8 cellular contexts compared by ENCODE assay signal in genomic region chr6:36123270-36124139, GRCh38. TPM values are rescaled to one million over a fixed set of nuclear protein-coding genes. Genes with fewer than 3 reads are reported as not detected.
DNase-seq lines count a peak whose midpoint lies in the region; ATAC-seq and TF ChIP-seq lines count a peak whose summit lies in the region.

No MANE protein-coding gene starts in this region.

- H3K9me3 Mint-ChIP-seq in activated CD4-positive, alpha-beta T cell treated with anti-CD3 and anti-CD28 coated beads, Interleukin-2, amount 10 ng/mL, durations not matched to agents 24 days and 14 days: no peaks in the 10 kb centered on the region

- no peak overlapping the region for H3K9ac ChIP-seq in colonic mucosa (ENCODE audit: low read depth in 2 of 2, low read length in 2 of 2)

- no peak overlapping the region for H3K27ac ChIP-seq in colonic mucosa
- H3K27ac ChIP-seq in lower lobe of right lung: peak overlapping the region; percentile 49

- H3K27me3 Mint-ChIP-seq in activated CD4-positive, alpha-beta T cell treated with anti-CD3 and anti-CD28 coated beads, Interleukin-2, amount 10 ng/mL, durations not matched to agents 24 days and 14 days: no peaks in the 10 kb centered on the region

- peak overlapping the region; percentile 79 for H3K27ac Mint-ChIP-seq in activated CD4-positive, alpha-beta T cell treated with anti-CD3 and anti-CD28 coated beads, Interleukin-2, amount 10 ng/mL, durations not matched to agents 24 days and 14 days

- no peaks in the 10 kb centered on the region for H3K36me3 ChIP-seq in colonic mucosa
- H3K36me3 ChIP-seq in lower lobe of right lung: no peaks in the 10 kb centered on the region

- ATAC-seq in HG03135 (IDR thresholded peaks at IDR 0.05; ENCODE audit: unreplicated experiment) (peak; percentile 66), lower lobe of right lung (peak; percentile 74 to 86)

- H3K4me1 Mint-ChIP-seq in activated CD4-positive, alpha-beta T cell treated with anti-CD3 and anti-CD28 coated beads, Interleukin-2, amount 10 ng/mL, durations not matched to agents 24 days and 14 days: peaks cover 72% of the 10 kb centered on the region

- peaks cover 4% of the 10 kb centered on the region for H3K4me1 ChIP-seq in colonic mucosa
- H3K4me1 ChIP-seq in lower lobe of right lung: peaks cover 51% of the 10 kb centered on the region

- DNase-seq in NCI-H1417 (lab: John Stamatoyannopoulos, UW): peak; percentile 65 to 78 (median 69)
- no peak for DNase-seq in NCI-H1417 treated with DMSO at 0.1 percent for 48 hours (lab: John Stamatoyannopoulos, UW)
- DNase-seq in NCI-H510A treated with DMSO at 0.1 percent for 48 hours (lab: John Stamatoyannopoulos, UW): peak; percentile 74
- peak; percentile 97 for DNase-seq in activated CD4-positive, alpha-beta T cell treated with anti-CD3 and anti-CD28 coated beads, Interleukin-2, amount 10 ng/mL, durations not matched to agents 24 days and 14 days
- peak; percentile 94 for DNase-seq in colonic mucosa
- DNase-seq in lower lobe of right lung: peak; percentile 87
- DNase-seq in stimulated activated CD8-positive, alpha-beta memory T cell treated with anti-CD3 and anti-CD28 coated beads, Interleukin-12 subunit alpha, Interleukin-12 subunit beta, amount 100 ng/mL, for 1 hour (ENCODE audit: low read depth): peak; percentile 81

- intact Hi-C loops in activated CD4-positive, alpha-beta T cell treated with anti-CD3 and anti-CD28 coated beads, Interleukin-2, amount 10 ng/mL, durations not matched to agents 24 days and 14 days (cut with micrococcal nuclease): loop anchor here (1.0 to 5.0 kb wide), 5 partner anchors 8 to 559 kb away; partner anchors contain the start of gene BRPF3
- intact Hi-C loops in colonic mucosa (cut with DNase I): loop anchor here (2.0 to 10.0 kb wide), 3 partner anchors 73 to 239 kb away; partner anchors contain the start of gene BRPF3
- intact Hi-C loops in lower lobe of right lung (cut with DNase I): no loop called here

- TF ChIP-seq CTCF in colonic mucosa (IDR thresholded peaks at IDR 0.05) (peak; percentile 60), lower lobe of right lung (IDR thresholded peaks at IDR 0.05) (peak; percentile 57)

- no peaks in the 10 kb centered on the region for H3K9me3 ChIP-seq in colonic mucosa
- no peaks in the 10 kb centered on the region for H3K9me3 ChIP-seq in lower lobe of right lung

- H3K27me3 ChIP-seq in colonic mucosa (no peaks in the 10 kb centered on the region), lower lobe of right lung (ENCODE audit: low read depth) (no peaks in the 10 kb centered on the region)

- peak overlapping the region; percentile 46 for H3K4me3 Mint-ChIP-seq in activated CD4-positive, alpha-beta T cell treated with anti-CD3 and anti-CD28 coated beads, Interleukin-2, amount 10 ng/mL, durations not matched to agents 24 days and 14 days

- H3K4me3 ChIP-seq in colonic mucosa: no peak overlapping the region
- H3K4me3 ChIP-seq in lower lobe of right lung: no peak overlapping the region

- H3K36me3 Mint-ChIP-seq in activated CD4-positive, alpha-beta T cell treated with anti-CD3 and anti-CD28 coated beads, Interleukin-2, amount 10 ng/mL, durations not matched to agents 24 days and 14 days (ENCODE audit: low read depth): peaks cover 2% of the 10 kb centered on the region

RNA-seq across cellular contexts. Expression of gene MAPK13, which starts 6.8 kb away (rescaled TPM):
- total RNA-seq in activated CD4-positive, alpha-beta T cell treated with anti-CD3 and anti-CD28 coated beads, Interleukin-2, amount 10 ng/mL, durations not matched to agents 24 days and 14 days: 59.4 and 61.6 TPM in 2 replicates
- total RNA-seq in colonic mucosa (100 to 1,000 TPM; 166 to 186 TPM), lower lobe of right lung (71.7 TPM)
